7 cellular contexts compared by ENCODE assay signal in genomic region chr1:44739361-44740178, GRCh38.
DNase-seq lines count a peak whose midpoint lies in the region; ATAC-seq and TF ChIP-seq lines count a peak whose summit lies in the region.

Gene KIF2C (plus strand): TSS chr1:44739837. CDS start chr1:44739933, 96 bp downstream.

- no peak for TF ChIP-seq CTCF in astrocyte of the spinal cord (IDR thresholded peaks at IDR 0.05; ENCODE audit: low read depth, low read length)

- in situ Hi-C loops in astrocyte of the spinal cord (cut with HindIII; ENCODE audit: low sequenced_read_pairs): no loop called here

- ATAC-seq in GM18508 (IDR thresholded peaks at IDR 0.05; ENCODE audit: insufficient read depth, unreplicated experiment) (peak; percentile 69), HG03025 (IDR thresholded peaks at IDR 0.05; ENCODE audit: low FRiP score, unreplicated experiment) (peak; percentile 91)

- H3K4me3 ChIP-seq in astrocyte of the spinal cord (ENCODE audit: low read depth, low read length): peak within 1 kb of the TSS; percentile 80

- DNase-seq in NCI-H2081 (lab: John Stamatoyannopoulos, UW) (peak; percentile 100), T1000 (lab: John Stamatoyannopoulos, UW) (peak; percentile 96), astrocyte of the spinal cord (ENCODE audit: low read depth, low spot score) (peak; percentile 98), hippocampal formation (lab: John Stamatoyannopoulos, UW) (peak; percentile 94 to 96), retina (peak; percentile 96)

Comparison
In these comparisons a context has a peak if more than half of its experiments do, and no peak if none do; other contexts are left out.
1. Peak in every context shown above with its lines: DNase-seq, ATAC-seq and H3K4me3 ChIP-seq.